In genomic region chr14:102235275-102235897, GRCh38 we compare ENCODE assay signal across 8 cellular contexts.
DNase-seq lines count a peak whose midpoint lies in the region; ATAC-seq and TF ChIP-seq lines count a peak whose summit lies in the region.

No MANE protein-coding gene starts in this region.

- no peak overlapping the region for H3K14ac ChIP-seq in neuronal stem cell (ENCODE audit: low read length)

- no peak overlapping the region for H2BK120ac ChIP-seq in neuronal stem cell (ENCODE audit: low read depth, low read length)

- H3K18ac ChIP-seq in neuronal stem cell (ENCODE audit: low read length): no peak overlapping the region

- no peak overlapping the region for H3K4ac ChIP-seq in neuronal stem cell (ENCODE audit: low read length)

- DNase-seq in GM13977 (ENCODE audit: low spot score) (peak; percentile 89), HuH-7.5 (ENCODE audit: low spot score) (peak; percentile 93), OCI-M1 (lab: John Stamatoyannopoulos, UW) (peak; percentile 87), activated T-helper 1 cell treated with Interleukin-2 at 50 U/mL for 16 hours (ENCODE audit: low read depth) (peak; percentile 47), fibroblast of the aortic adventitia (ENCODE audit: low read depth) (peak; percentile 96), neuronal stem cell (ENCODE audit: low spot score) (peak; percentile 65), SKM-1 treated with dmso at 0.1 percent for 144 hours (lab: John Stamatoyannopoulos, UW; ENCODE audit: unreplicated experiment) (no peak)
- DNase-seq in stimulated activated naive CD8-positive, alpha-beta T cell treated with anti-CD3 and anti-CD28 coated beads, Interleukin-15, amount 100 ng/mL, for 72 hours: peak; percentile 75 to 85

- H3K4me2 ChIP-seq in neuronal stem cell (ENCODE audit: insufficient read depth, low read length, poor library complexity, severe bottlenecking): no peak overlapping the region

- no peaks in the 10 kb centered on the region for H3K27me3 Mint-ChIP-seq in stimulated activated naive CD8-positive, alpha-beta T cell treated with anti-CD3 and anti-CD28 coated beads, Interleukin-15, amount 100 ng/mL, for 72 hours

- H3K4me1 ChIP-seq in neuronal stem cell (ENCODE audit: control insufficient read depth in 2 of 2, insufficient read depth in 1 of 2, low read depth in 1 of 2, low read length in 2 of 2): peaks cover 3% of the 10 kb centered on the region in 2 donors

- H3K4me1 Mint-ChIP-seq in stimulated activated naive CD8-positive, alpha-beta T cell treated with anti-CD3 and anti-CD28 coated beads, Interleukin-15, amount 100 ng/mL, for 72 hours: no peaks in the 10 kb centered on the region

- no peaks in the 10 kb centered on the region for H3K9me3 ChIP-seq in neuronal stem cell (replicated peaks in 1 of 2; ENCODE audit: control insufficient read depth in 2 of 2, insufficient read depth in 1 of 2, low read depth in 1 of 2, low read length in 2 of 2)

- no peak overlapping the region for H3K9ac ChIP-seq in neuronal stem cell (ENCODE audit: low read depth, low read length, poor library complexity)

- H3K27me3 ChIP-seq in neuronal stem cell (ENCODE audit: control insufficient read depth in 3 of 3, insufficient read depth in 3 of 3, low read depth in 1 of 3, low read length in 3 of 3): no peaks in the 10 kb centered on the region

- H2BK15ac ChIP-seq in neuronal stem cell (ENCODE audit: low read length): no peak overlapping the region

- no CpG with 5 or more reads among the region's 19 CpGs for WGBS in neuronal stem cell (ENCODE audit: extremely low coverage in 2 of 2, insufficient read length in 2 of 2, insufficient replicate concordance in 1 of 2), 2 donors

- no peak overlapping the region for H2AK5ac ChIP-seq in neuronal stem cell (ENCODE audit: low read depth, low read length)

- H2BK5ac ChIP-seq in neuronal stem cell (ENCODE audit: low read length): no peak overlapping the region

- no peak overlapping the region for H4K8ac ChIP-seq in neuronal stem cell (ENCODE audit: low read depth, low read length)

- no peaks in the 10 kb centered on the region for H3K79me1 ChIP-seq in neuronal stem cell (ENCODE audit: low read depth, low read length)

- H4K91ac ChIP-seq in neuronal stem cell (ENCODE audit: low read depth, low read length, poor library complexity): no peak overlapping the region

- H3K36me3 ChIP-seq in neuronal stem cell (replicated peaks in 1 of 2; ENCODE audit: control insufficient read depth in 2 of 2, insufficient read depth in 2 of 2, low read length in 2 of 2): peaks cover 0 to 4% of the 10 kb centered on the region in 2 donors

- no peaks in the 10 kb centered on the region for H3K9me3 Mint-ChIP-seq in stimulated activated naive CD8-positive, alpha-beta T cell treated with anti-CD3 and anti-CD28 coated beads, Interleukin-15, amount 100 ng/mL, for 72 hours

- ATAC-seq in stimulated activated naive CD8-positive, alpha-beta T cell treated with anti-CD3 and anti-CD28 coated beads, Interleukin-15, amount 100 ng/mL, for 72 hours: peak; percentile 99

- in situ Hi-C loops in GM13977 (cut with MboI; ENCODE audit: low pct_unique_long_range_greater_than_20kb, low sequenced_read_pairs, unreplicated experiment): no loop called here

- H3K27ac ChIP-seq in neuronal stem cell (replicated peaks; ENCODE audit: low read length): no peak overlapping the region

- TF ChIP-seq CTCF in GM13977 (IDR thresholded peaks at IDR 0.05; ENCODE audit: extremely low read depth, insufficient read depth, missing control alignments): peak; percentile 86
- TF ChIP-seq CTCF in fibroblast of the aortic adventitia (IDR thresholded peaks at IDR 0.05; ENCODE audit: insufficient read depth, low read length): peak; percentile 85

- no peak overlapping the region for H3K27ac Mint-ChIP-seq in stimulated activated naive CD8-positive, alpha-beta T cell treated with anti-CD3 and anti-CD28 coated beads, Interleukin-15, amount 100 ng/mL, for 72 hours

- no peak overlapping the region for H3K4me3 Mint-ChIP-seq in stimulated activated naive CD8-positive, alpha-beta T cell treated with anti-CD3 and anti-CD28 coated beads, Interleukin-15, amount 100 ng/mL, for 72 hours

- no peak overlapping the region for H3K23ac ChIP-seq in neuronal stem cell (ENCODE audit: low read depth, low read length, poor library complexity)

- H2BK12ac ChIP-seq in neuronal stem cell (ENCODE audit: low read length): no peak overlapping the region

- H3K4me3 ChIP-seq in fibroblast of the aortic adventitia (ENCODE audit: low read depth, low read length): peak overlapping the region; percentile 65
- H3K4me3 ChIP-seq in neuronal stem cell (ENCODE audit: low read length in 2 of 2): no peak overlapping the region

- peak overlapping the region; percentile 58 for H2AFZ ChIP-seq in neuronal stem cell (ENCODE audit: low read length)
